ENCODE assay signal across 23 cellular contexts in the genomic region with DNA sequence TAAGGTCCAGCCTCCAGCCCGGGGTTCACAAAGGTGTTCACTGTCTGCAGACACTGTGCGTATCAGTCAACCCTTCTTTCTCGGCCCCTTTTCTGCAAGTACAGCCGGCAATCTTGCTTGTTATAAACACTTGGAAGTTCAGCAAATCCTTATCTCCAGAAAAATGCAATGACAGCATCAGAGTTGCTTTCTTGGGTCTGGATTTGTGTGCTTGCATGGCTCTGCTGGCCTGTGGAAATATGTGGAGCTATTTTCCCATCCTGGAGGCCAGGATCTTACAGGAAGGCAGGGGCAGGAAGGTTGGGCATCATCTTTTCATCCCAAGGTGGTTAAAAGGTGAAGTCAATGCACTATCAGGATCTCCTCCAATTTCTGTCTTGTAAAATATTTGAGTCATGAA.
DNase-seq lines count a peak whose midpoint lies in the region; ATAC-seq and TF ChIP-seq lines count a peak whose summit lies in the region.
"Had no signal": no experiment of that assay in that cellular context is flagged by ENCODE, and none has a peak within 500 bp of the region (broad histone marks: within the 10 kb centered on the region; RNA-seq: fewer than 3 reads in every experiment).

No MANE protein-coding gene starts in this region.

- H2BK120ac ChIP-seq in H9 (ENCODE audit: low read depth, low read length, poor library complexity, severe bottlenecking): no peak overlapping the region

- DNase-seq in H9 (no peak), esophagus squamous epithelium (lab: John Stamatoyannopoulos, UW) (no peak), suprapubic skin (ENCODE audit: low spot score in 2 of 2) (no peak), nephron progenitor cell (no peak)
- no peak for DNase-seq in stimulated activated CD4-positive, alpha-beta T cell treated with anti-CD3 and anti-CD28 coated beads, Interleukin-4, amount 100 ng/mL, for 24 hours
- DNase-seq: activated CD4-positive, alpha-beta T cell treated with anti-CD3 and anti-CD28 coated beads, Interleukin-2, amount 50 U/mL, for 4 hours; activated CD4-positive, CD25-positive, alpha-beta regulatory T cell; activated CD8-positive, alpha-beta memory T cell treated with anti-CD3 and anti-CD28 coated beads, Interleukin-2, amount 50 U/mL, for 4 hours; activated naive CD4-positive, alpha-beta T cell treated with anti-CD3 and anti-CD28 coated beads, Interleukin-2, amount 50 U/mL, for 16 hours; anterior cingulate cortex; central memory CD4-positive, alpha-beta T cell; DMS153; NCI-H1105; NCI-H2029; NCI-H2227 treated with DMSO at 0.1 percent for 48 hours; stimulated activated CD4-positive, alpha-beta T cell treated with anti-CD3 and anti-CD28 coated beads, Interleukin-2, amount 100 ng/mL, for 48 hours; stimulated activated naive B cell treated with anti-CD40 and anti-IgM and Interleukin-4, amounts not matched to agents 10 μg/mL and 1 μg/mL and 100 μg/mL, for 72 hours; T1000 had no signal

- no peaks in the 10 kb centered on the region for H3K79me1 ChIP-seq in H9 (ENCODE audit: insufficient read depth, low read depth, low read length, poor library complexity, severe bottlenecking)

- no peaks in the 10 kb centered on the region; a peak in 1 of 5 replicates for H3K9me3 Mint-ChIP-seq in H9
- no peaks in the 10 kb centered on the region for H3K9me3 Mint-ChIP-seq in nephron progenitor cell
- H3K9me3 Mint-ChIP-seq: stimulated activated naive B cell treated with anti-CD40 and anti-IgM and Interleukin-4, amounts not matched to agents 10 μg/mL and 1 μg/mL and 100 μg/mL, for 72 hours had no signal

- H3K23me2 ChIP-seq in H9 (ENCODE audit: insufficient read length, low read depth, low read length, poor library complexity, severe bottlenecking): no peaks in the 10 kb centered on the region

- TF ChIP-seq CTCF in H9 (conservative IDR thresholded peaks at IDR 0.05): no peak
- no peak for TF ChIP-seq CTCF in esophagus squamous epithelium (IDR thresholded peaks at IDR 0.05)
- TF ChIP-seq CTCF in suprapubic skin (IDR thresholded peaks at IDR 0.05): no peak
- no peak for TF ChIP-seq CTCF in nephron progenitor cell (IDR thresholded peaks at IDR 0.05)

- no peak for TF ChIP-seq EP300 in suprapubic skin (IDR thresholded peaks at IDR 0.05)

- no peak overlapping the region for H3K4me2 ChIP-seq in H9 (ENCODE audit: insufficient read depth, insufficient read length, low read length)
- H3K4me2 ChIP-seq: A549 had no signal

- ATAC-seq in HG02571 (IDR thresholded peaks at IDR 0.05; ENCODE audit: unreplicated experiment): no peak
- no peak for ATAC-seq in GM21515 (IDR thresholded peaks at IDR 0.05; ENCODE audit: unreplicated experiment)
- ATAC-seq: A549; stimulated activated naive B cell treated with anti-CD40 and anti-IgM and Interleukin-4, amounts not matched to agents 10 μg/mL and 1 μg/mL and 100 μg/mL, for 72 hours had no signal

- no peak overlapping the region for H3K4me3 Mint-ChIP-seq in H9
- H3K4me3 Mint-ChIP-seq in nephron progenitor cell: no peak overlapping the region
- H3K4me3 Mint-ChIP-seq: stimulated activated naive B cell treated with anti-CD40 and anti-IgM and Interleukin-4, amounts not matched to agents 10 μg/mL and 1 μg/mL and 100 μg/mL, for 72 hours had no signal

- no peak overlapping the region for H2AK5ac ChIP-seq in H9 (ENCODE audit: insufficient read length, low read length)

- H3K4me1 ChIP-seq in H9 (ENCODE audit: insufficient read depth, low read length): peaks cover 12% of the 10 kb centered on the region; the same call in 1 of the 2 replicates
- H3K4me1 ChIP-seq in esophagus squamous epithelium: peaks cover 0 to 36% (median 8%) of the 10 kb centered on the region in 3 donors
- H3K4me1 ChIP-seq in iPS-18a (ENCODE audit: control insufficient read depth, low read depth, low read length): peaks cover 17% of the 10 kb centered on the region
- peaks cover 17% of the 10 kb centered on the region for H3K4me1 ChIP-seq in suprapubic skin
- H3K4me1 ChIP-seq: A549 had no signal

- no peak overlapping the region for H3K23ac ChIP-seq in H9 (ENCODE audit: insufficient read length, low read depth, low read length)

- no peak overlapping the region for H3K4me3 ChIP-seq in esophagus squamous epithelium
- H3K4me3 ChIP-seq in iPS-18a (ENCODE audit: low read length): no peak overlapping the region
- H3K4me3 ChIP-seq in suprapubic skin: no peak overlapping the region
- H3K4me3 ChIP-seq: A549, tibial nerve had no signal

- H2BK12ac ChIP-seq in H9 (ENCODE audit: insufficient read length, low read depth, low read length): no peak overlapping the region

- H3K27ac Mint-ChIP-seq in H9: peak overlapping the region in 2 of 3 experiments; percentile 2 to 63; a peak in 3 of 7 replicates
- no peak overlapping the region for H3K27ac Mint-ChIP-seq in nephron progenitor cell
- H3K27ac Mint-ChIP-seq: stimulated activated naive B cell treated with anti-CD40 and anti-IgM and Interleukin-4, amounts not matched to agents 10 μg/mL and 1 μg/mL and 100 μg/mL, for 72 hours had no signal

- H3K18ac ChIP-seq in H9 (ENCODE audit: insufficient read length, low read depth, low read length): peak overlapping the region; percentile 22

- H4K5ac ChIP-seq in H9 (ENCODE audit: insufficient read length, low read depth, low read length): no peak overlapping the region

- no peaks in the 10 kb centered on the region; the same call in 1 of the 2 replicates for H3K27me3 Mint-ChIP-seq in H9 (ENCODE audit: low read depth)
- H3K27me3 Mint-ChIP-seq in nephron progenitor cell (ENCODE audit: low read depth, poor library complexity): peaks cover 20% of the 10 kb centered on the region

- no peak overlapping the region for H3T11ph ChIP-seq in H9 (ENCODE audit: low read length)

- no peak overlapping the region for H2BK15ac ChIP-seq in H9 (ENCODE audit: low read depth, low read length)

- intact Hi-C loops in esophagus squamous epithelium (cut with DNase I): no loop called here

- no CpG with 5 or more reads among the region's 4 CpGs for WGBS in H9 (ENCODE audit: extremely low coverage, insufficient read length, low lambda C conversion rate)
- WGBS in esophagus squamous epithelium, 2 donors: 66 to 73% methylated on average over 2 to 4 of the region's 4 CpGs
- WGBS in suprapubic skin: 86% methylated on average over 4 of the region's 4 CpGs

- H3K9ac ChIP-seq in H9 (ENCODE audit: extremely low read depth, insufficient read length, low read length) (no peak overlapping the region), iPS-18a (ENCODE audit: low read length) (peak overlapping the region; percentile 8)

- no peak overlapping the region for H4K8ac ChIP-seq in H9 (replicated peaks; ENCODE audit: insufficient read length, low read depth, low read length)

- no peaks in the 10 kb centered on the region for H3K36me3 ChIP-seq in esophagus squamous epithelium
- no peaks in the 10 kb centered on the region for H3K36me3 ChIP-seq in iPS-18a (ENCODE audit: control insufficient read depth, low read depth, low read length)
- H3K36me3 ChIP-seq in suprapubic skin: no peaks in the 10 kb centered on the region
- H3K36me3 ChIP-seq: tibial nerve had no signal

- H3K9me3 ChIP-seq in H9 (ENCODE audit: control insufficient read depth, low read depth, low read length) (no peaks in the 10 kb centered on the region), esophagus squamous epithelium (no peaks in the 10 kb centered on the region), iPS-18a (ENCODE audit: control insufficient read depth, low read depth, low read length) (no peaks in the 10 kb centered on the region), suprapubic skin (no peaks in the 10 kb centered on the region)
- H3K9me3 ChIP-seq: A549, tibial nerve had no signal

- no peak for TF ChIP-seq POLR2A in esophagus squamous epithelium (IDR thresholded peaks at IDR 0.05)
- no peak for TF ChIP-seq POLR2A in suprapubic skin (IDR thresholded peaks at IDR 0.05)

- H2BK5ac ChIP-seq in H9 (ENCODE audit: insufficient read length, low read length): no peak overlapping the region

- no peaks in the 10 kb centered on the region for H4K20me1 ChIP-seq in H9 (ENCODE audit: control insufficient read depth, insufficient read depth, insufficient read length)

- peaks cover 40 to 55% of the 10 kb centered on the region in 2 experiments for H3K4me1 Mint-ChIP-seq in H9
- H3K4me1 Mint-ChIP-seq in nephron progenitor cell: peaks cover 30% of the 10 kb centered on the region
- H3K4me1 Mint-ChIP-seq: stimulated activated naive B cell treated with anti-CD40 and anti-IgM and Interleukin-4, amounts not matched to agents 10 μg/mL and 1 μg/mL and 100 μg/mL, for 72 hours had no signal

- H3K4ac ChIP-seq in H9 (ENCODE audit: low read depth, low read length): no peak overlapping the region

- no peak overlapping the region for H2AFZ ChIP-seq in H9 (ENCODE audit: low read length)

- no peaks in the 10 kb centered on the region for H3K36me3 Mint-ChIP-seq in H9 (ENCODE audit: insufficient read depth in 1 of 3, low read depth in 3 of 3)
- H3K36me3 Mint-ChIP-seq in nephron progenitor cell (ENCODE audit: low read depth): no peaks in the 10 kb centered on the region
- H3K36me3 Mint-ChIP-seq: stimulated activated naive B cell treated with anti-CD40 and anti-IgM and Interleukin-4, amounts not matched to agents 10 μg/mL and 1 μg/mL and 100 μg/mL, for 72 hours had no signal

- H2BK20ac ChIP-seq in H9 (ENCODE audit: low read depth, low read length, poor library complexity, severe bottlenecking): no peak overlapping the region

- no peak overlapping the region for H3K27ac ChIP-seq in H9 (ENCODE audit: insufficient read length, low read depth, low read length)
- H3K27ac ChIP-seq in esophagus squamous epithelium: peak overlapping the region in 3 of 4 donors; percentile 79 to 87 (median 85)
- H3K27ac ChIP-seq in iPS-18a (ENCODE audit: low read length): no peak overlapping the region
- H3K27ac ChIP-seq in suprapubic skin: peak overlapping the region; percentile 48
- H3K27ac ChIP-seq: A549 had no signal

- no peak overlapping the region for H4K91ac ChIP-seq in H9 (ENCODE audit: insufficient read length, low read depth, low read length)

- H3K56ac ChIP-seq in H9 (ENCODE audit: insufficient read length, low read depth, low read length): no peak overlapping the region

- no peak overlapping the region for H3K14ac ChIP-seq in H9 (ENCODE audit: insufficient read depth, low read length)

- no peaks in the 10 kb centered on the region for H3K27me3 ChIP-seq in H9 (ENCODE audit: insufficient read depth, low read length)
- no peaks in the 10 kb centered on the region for H3K27me3 ChIP-seq in esophagus squamous epithelium
- H3K27me3 ChIP-seq in iPS-18a (ENCODE audit: control insufficient read depth, insufficient read depth, low read length): no peaks in the 10 kb centered on the region
- H3K27me3 ChIP-seq in suprapubic skin: peaks cover 7% of the 10 kb centered on the region
- H3K27me3 ChIP-seq: tibial nerve had no signal

- H3K79me2 ChIP-seq in H9 (ENCODE audit: insufficient read depth, low read length): no peaks in the 10 kb centered on the region

Comparison
In these comparisons a context has a peak if more than half of its experiments do, and no peak if none do; other contexts are left out.
1. H3K27ac ChIP-seq: peak in esophagus squamous epithelium (3 of 4) and suprapubic skin (single experiment); none in H9 (single experiment) and iPS-18a (single experiment).